Comparison of ENCODE assay signal across 11 cellular contexts in genomic region chr17:82334204-82334621, GRCh38. TPM values are rescaled to one million over a fixed set of nuclear protein-coding genes. Genes with fewer than 3 reads are reported as not detected.
DNase-seq lines count a peak whose midpoint lies in the region; ATAC-seq, FAIRE-seq and TF ChIP-seq lines count a peak whose summit lies in the region.
"Had no signal": no experiment of that assay in that cellular context is flagged by ENCODE, and none has a peak within 500 bp of the region (broad histone marks: within the 10 kb centered on the region; RNA-seq: fewer than 3 reads in every experiment).

No MANE protein-coding gene starts in this region.

- DNase-seq in heart right ventricle (no peak), cardiac septum (ENCODE audit: low spot score) (no peak), K562 (ENCODE audit: extremely low read depth in 1 of 4, low spot score in 3 of 4) (no peak), GM20000 (ENCODE audit: low spot score) (no peak), G401 (ENCODE audit: low spot score) (no peak)
- DNase-seq in effector CD8-positive, alpha-beta T cell (lab: John Stamatoyannopoulos, UW) = no peak
- DNase-seq: activated CD4-positive, alpha-beta T cell treated with anti-CD3 and anti-CD28 coated beads, Interleukin-2, amount 50 U/mL, for 48 hours; midbrain; NCI-H2081 treated with DMSO at 0.1 percent for 48 hours had no signal

- H3K4me3 ChIP-seq in heart right ventricle = peak overlapping the region; percentile 42 to 82 (median 58)
- H3K4me3 ChIP-seq in K562 = no peak overlapping the region
- peak overlapping the region; percentile 45 for H3K4me3 ChIP-seq in mucosa of stomach (ENCODE audit: low read length)
- peak overlapping the region; percentile 65 for H3K4me3 ChIP-seq in urinary bladder (ENCODE audit: low read depth, low read length)

- CTCF ChIA-PET in K562 (lab: Yijun Ruan, JAX; ENCODE audit: low intra/inter-chr PET ratio) = no interaction called here

- FAIRE-seq in K562 (lab: Jason Lieb, UNC) = no peak

- H3K9me3 ChIP-seq in heart right ventricle (no peaks in the 10 kb centered on the region), K562 (replicated peaks; ENCODE audit: control insufficient read depth, insufficient read depth, low read depth, low read length) (no peaks in the 10 kb centered on the region), mucosa of stomach (ENCODE audit: control insufficient read depth, low read length) (no peaks in the 10 kb centered on the region)

- no peaks in the 10 kb centered on the region for H4K20me1 ChIP-seq in K562 (replicated peaks; ENCODE audit: control insufficient read depth, insufficient read depth, low read length)

- TF ChIP-seq RAD21 in K562 (CRISPR knock-in tag; conservative IDR thresholded peaks at IDR 0.05 in 1 of 2, IDR thresholded peaks at IDR 0.05 in 1 of 2) = no peak

- ATAC-seq in heart right ventricle (peak in 1 of 8 donors; percentile 9), K562 (no peak)

- H3K36me3 ChIP-seq in heart right ventricle (no peaks in the 10 kb centered on the region), K562 (ENCODE audit: control insufficient read depth, insufficient read depth, low read length) (no peaks in the 10 kb centered on the region), mucosa of stomach (ENCODE audit: control insufficient read depth, insufficient read depth, low read length) (no peaks in the 10 kb centered on the region), urinary bladder (ENCODE audit: insufficient read depth) (no peaks in the 10 kb centered on the region)

- H3K27me3 ChIP-seq in heart right ventricle (peaks cover 0 to 40% (median 18%) of the 10 kb centered on the region in 7 donors), K562 (ENCODE audit: control insufficient read depth in 2 of 2, insufficient read depth in 2 of 2, low read length in 2 of 2) (no peaks in the 10 kb centered on the region), mucosa of stomach (ENCODE audit: control insufficient read depth, insufficient read depth, low read length) (peaks cover 2% of the 10 kb centered on the region)

- POLR2A ChIA-PET in K562 (lab: Yijun Ruan, JAX) = interaction anchor here (0.6 to 1.6 kb wide), 3 partner anchors 10 to 373 kb away, joined by 3 to 5 read pairs (median 4); partner anchors contain the start of gene NOTUM

- no peaks in the 10 kb centered on the region for H3K9me1 ChIP-seq in K562 (ENCODE audit: control insufficient read depth, insufficient read depth, low read length)

- no peak overlapping the region for H2AFZ ChIP-seq in K562 (ENCODE audit: low read depth, low read length)

- H3K4me1 ChIP-seq in heart right ventricle (peaks cover 19 to 66% (median 54%) of the 10 kb centered on the region in 9 donors), K562 (replicated peaks in 1 of 2; ENCODE audit: control insufficient read depth in 2 of 2, insufficient read depth in 2 of 2, low read length in 2 of 2) (peaks cover 44 to 95% of the 10 kb centered on the region in 2 experiments), mucosa of stomach (ENCODE audit: control insufficient read depth, insufficient read depth, low read length) (peaks cover 58% of the 10 kb centered on the region), urinary bladder (ENCODE audit: insufficient read depth) (no peaks in the 10 kb centered on the region)

- H3K4me2 ChIP-seq in K562 (ENCODE audit: insufficient read depth, low read length) = 0 out of 2 replicates have a peak overlapping the region, but pooled peaks have one; percentile 71

- no peak for TF ChIP-seq POLR2A in K562 (conservative IDR thresholded peaks at IDR 0.05)

- WGBS in heart right ventricle, 2 donors = 60 to 70% methylated on average over 23 to 25 of the region's 25 CpGs
- WGBS in K562 (ENCODE audit: insufficient coverage, low coverage, missing lambda C conversion rate) = 100% methylated on average over 11 of the region's 25 CpGs
- WGBS in urinary bladder = 65% methylated on average over 25 of the region's 25 CpGs

- in situ Hi-C loops in K562 (cut with MboI) (no loop called here), G401 (cut with HindIII; ENCODE audit: low sequenced_read_pairs) (no loop called here)

- H3K27ac ChIP-seq in heart right ventricle (peak overlapping the region in 9 of 10 donors; percentile 11 to 90 (median 67)), K562 (ENCODE audit: extremely low read depth, low read depth, low read length) (no peak overlapping the region), urinary bladder (ENCODE audit: low read depth) (no peak overlapping the region)

- no peak for TF ChIP-seq EP300 in K562 (IDR thresholded peaks at IDR 0.05; ENCODE audit: low read length)

- intact Hi-C loops in heart right ventricle (cut with DNase I) = no loop called here
- intact Hi-C loops in cardiac septum (cut with DNase I) = no loop called here
- intact Hi-C loops in K562 (cut with micrococcal nuclease) = no loop called here

- TF ChIP-seq CTCF in heart right ventricle (IDR thresholded peaks at IDR 0.05) = no peak
- TF ChIP-seq CTCF in K562 (IDR thresholded peaks at IDR 0.05 in 2 of 3, conservative IDR thresholded peaks at IDR 0.05 in 1 of 3; ENCODE audit: insufficient read depth in 2 of 3, low read depth in 1 of 3, low read length in 3 of 3) = no peak
- TF ChIP-seq CTCF in GM20000 (IDR thresholded peaks at IDR 0.05; ENCODE audit: extremely low read depth, missing control alignments) = no peak

- peaks cover 11% of the 10 kb centered on the region; the same call in 2 of the 3 replicates for H3K79me2 ChIP-seq in K562 (ENCODE audit: control insufficient read depth, insufficient read depth, low read length)

- no TSS peak for BruUV-seq in K562 (replicated peaks; lab: Mats Ljungman, UMichigan)

- peak overlapping the region in 1 of 2 experiments; percentile 88; a peak in 2 of 4 replicates for H3K9ac ChIP-seq in K562 (ENCODE audit: insufficient read depth in 1 of 2, low read depth in 2 of 2, low read length in 2 of 2)
- peak overlapping the region; percentile 81 for H3K9ac ChIP-seq in mucosa of stomach (ENCODE audit: low read length)

RNA-seq across cellular contexts. Expression of gene SECTM1, which starts 0.6 kb away (rescaled TPM):
- total RNA-seq in heart right ventricle = 10 to 100 TPM in 1 of 10 donors, 1 to 10 TPM in 9; 1.7 to 29.9 (median 3.9) TPM
- 1 to 10 TPM; 2.7 to 3.2 TPM for polyA plus RNA-seq in heart right ventricle
- 2.0 TPM for total RNA-seq in cardiac septum
- total RNA-seq in K562 (2011; cell fraction: chromatin; rRNA removed; ENCODE audit: low replicate concordance) = 0.86 TPM in 1 of 2 replicates, not detected in the other
- total RNA-seq in K562 (2011; cell fraction: nucleolus; rRNA removed) = 0.53 and 0.83 TPM in 2 replicates
- 0.99 TPM in 1 of 2 replicates, not detected in the other for total RNA-seq in K562 (2011; cell fraction: nucleoplasm; rRNA removed)
- total RNA-seq in K562 (2014; rRNA removed) = 0.18 TPM in 1 of 2 replicates, not detected in the other
- total RNA-seq in K562 (2014; rRNA removed; fragmentation: Illumina TruSeq; extraction: Trizol) = not detected in 2 replicates
- not detected in 2 replicates for total RNA-seq in K562 (2015; rRNA removed; fragmentation: Illumina TruSeq; extraction: Trizol)
- 0.11 TPM in 1 of 2 replicates, not detected in the other for total RNA-seq in K562 (2021)
- 0.19 and 0.46 TPM in 2 replicates for polyA plus RNA-seq in K562 (2011; rRNA removed)
- 0.35 and 1.1 TPM in 2 replicates for polyA plus RNA-seq in K562 (2011; cell fraction: cytosol; rRNA removed)
- 0.31 and 0.47 TPM in 2 replicates for polyA plus RNA-seq in K562 (2011; cell fraction: nucleus; rRNA removed)
- 0.36 and 0.57 TPM in 2 replicates for polyA plus RNA-seq in K562 (2012)
- 0.15 TPM in 1 of 2 replicates, not detected in the other for polyA plus RNA-seq in K562 (2014; fragmentation: Illumina TruSeq; extraction: Trizol)
- not detected for polyA plus RNA-seq in K562 (2014; fragmentation: Nextera tagmentation; extraction: Ambion mirVana)
- polyA plus RNA-seq in K562 (2014; rRNA removed) = not detected in 2 replicates
- 0.18 and 0.33 TPM in 2 replicates for polyA minus RNA-seq in K562 (2011; rRNA and poly(A)+ RNA removed)
- polyA minus RNA-seq in K562 (2011; cell fraction: cytosol; rRNA and poly(A)+ RNA removed) = not detected in 2 replicates
- 0.94 TPM in 1 of 2 replicates, not detected in the other for polyA minus RNA-seq in K562 (2011; cell fraction: nucleus; rRNA and poly(A)+ RNA removed)
- total RNA-seq in urinary bladder = 15.9 TPM
- polyA plus RNA-seq in urinary bladder = 19.2 TPM
- total RNA-seq in G401 (2014; rRNA removed; shearing (Covaris generic)) = 3.1 and 10.5 TPM in 2 replicates

RNA-seq across cellular contexts. Expression of gene CD7, which starts 16.8 kb away (rescaled TPM):
- total RNA-seq in heart right ventricle = 1 to 10 TPM in 2 of 10 donors, under 1 TPM in 7, not detected in 1; 0.15 to 6.0 (median 0.36) TPM
- polyA plus RNA-seq in heart right ventricle = under 1 TPM; 0.66 to 0.81 TPM
- 0.62 TPM for total RNA-seq in cardiac septum
- 0.44 TPM in 1 of 2 replicates, not detected in the other for total RNA-seq in K562 (2011; cell fraction: chromatin; rRNA removed; ENCODE audit: low replicate concordance)
- total RNA-seq in K562 (2011; cell fraction: nucleolus; rRNA removed) = 0.66 and 0.83 TPM in 2 replicates
- total RNA-seq in K562 (2011; cell fraction: nucleoplasm; rRNA removed) = 0.69 TPM in 1 of 2 replicates, not detected in the other
- not detected in 2 replicates for total RNA-seq in K562 (2014; rRNA removed)
- not detected in 2 replicates for total RNA-seq in K562 (2014; rRNA removed; fragmentation: Illumina TruSeq; extraction: Trizol)
- total RNA-seq in K562 (2015; rRNA removed; fragmentation: Illumina TruSeq; extraction: Trizol) = not detected in 2 replicates
- 0.18 and 0.35 TPM in 2 replicates for total RNA-seq in K562 (2021)
- polyA plus RNA-seq in K562 (2011; rRNA removed) = 0.21 and 0.85 TPM in 2 replicates
- polyA plus RNA-seq in K562 (2011; cell fraction: cytosol; rRNA removed) = 0.34 and 1.3 TPM in 2 replicates
- 0.88 and 1.2 TPM in 2 replicates for polyA plus RNA-seq in K562 (2011; cell fraction: nucleus; rRNA removed)
- polyA plus RNA-seq in K562 (2012) = 0.16 and 0.19 TPM in 2 replicates
- not detected in 2 replicates for polyA plus RNA-seq in K562 (2014; fragmentation: Illumina TruSeq; extraction: Trizol)
- not detected for polyA plus RNA-seq in K562 (2014; fragmentation: Nextera tagmentation; extraction: Ambion mirVana)
- polyA plus RNA-seq in K562 (2014; rRNA removed) = not detected in 2 replicates
- not detected in 2 replicates for polyA minus RNA-seq in K562 (2011; rRNA and poly(A)+ RNA removed)
- polyA minus RNA-seq in K562 (2011; cell fraction: cytosol; rRNA and poly(A)+ RNA removed) = 1.0 TPM in 1 of 2 replicates, not detected in the other
- polyA minus RNA-seq in K562 (2011; cell fraction: nucleus; rRNA and poly(A)+ RNA removed) = 0.27 TPM in 1 of 2 replicates, not detected in the other
- total RNA-seq in urinary bladder = 0.69 TPM
- polyA plus RNA-seq in urinary bladder = 3.7 TPM
- total RNA-seq in G401 (2014; rRNA removed; shearing (Covaris generic)) = 3.8 and 26.3 TPM in 2 replicates

RNA-seq across cellular contexts. Expression of gene TEX19, which starts 24.8 kb away (rescaled TPM):
- not detected for total RNA-seq in heart right ventricle
- not detected for polyA plus RNA-seq in heart right ventricle
- not detected for total RNA-seq in cardiac septum
- 1.0 and 1.2 TPM in 2 replicates for total RNA-seq in K562 (2011; cell fraction: chromatin; rRNA removed; ENCODE audit: low replicate concordance)
- total RNA-seq in K562 (2011; cell fraction: nucleolus; rRNA removed) = 1.2 TPM in 2 replicates
- total RNA-seq in K562 (2011; cell fraction: nucleoplasm; rRNA removed) = 1.0 and 1.8 TPM in 2 replicates
- total RNA-seq in K562 (2014; rRNA removed) = 1.6 and 2.4 TPM in 2 replicates
- total RNA-seq in K562 (2014; rRNA removed; fragmentation: Illumina TruSeq; extraction: Trizol) = 0.93 and 1.4 TPM in 2 replicates
- 1.6 and 2.0 TPM in 2 replicates for total RNA-seq in K562 (2015; rRNA removed; fragmentation: Illumina TruSeq; extraction: Trizol)
- 1.4 and 2.1 TPM in 2 replicates for total RNA-seq in K562 (2021)
- polyA plus RNA-seq in K562 (2011; rRNA removed) = 3.6 and 4.9 TPM in 2 replicates
- polyA plus RNA-seq in K562 (2011; cell fraction: cytosol; rRNA removed) = 4.1 and 5.7 TPM in 2 replicates
- 1.2 and 1.9 TPM in 2 replicates for polyA plus RNA-seq in K562 (2011; cell fraction: nucleus; rRNA removed)
- polyA plus RNA-seq in K562 (2012) = 2.0 and 5.3 TPM in 2 replicates
- polyA plus RNA-seq in K562 (2014; fragmentation: Illumina TruSeq; extraction: Trizol) = 1.9 and 2.3 TPM in 2 replicates
- under 1 TPM; 0.10 to 0.57 TPM for polyA plus RNA-seq in K562 (2014; fragmentation: Nextera tagmentation; extraction: Ambion mirVana)
- 1.9 and 2.2 TPM in 2 replicates for polyA plus RNA-seq in K562 (2014; rRNA removed)
- 2.4 and 2.7 TPM in 2 replicates for polyA minus RNA-seq in K562 (2011; rRNA and poly(A)+ RNA removed)
- 0.91 and 1.5 TPM in 2 replicates for polyA minus RNA-seq in K562 (2011; cell fraction: cytosol; rRNA and poly(A)+ RNA removed)
- polyA minus RNA-seq in K562 (2011; cell fraction: nucleus; rRNA and poly(A)+ RNA removed) = 0.13 and 0.56 TPM in 2 replicates
- not detected for total RNA-seq in urinary bladder
- polyA plus RNA-seq in urinary bladder = not detected
- total RNA-seq in G401 (2014; rRNA removed; shearing (Covaris generic)) = 5.5 and 5.7 TPM in 2 replicates

RNA-seq across cellular contexts. Expression of gene UTS2R, which starts 37.4 kb away (rescaled TPM):
- total RNA-seq in heart right ventricle (1 to 10 TPM in 7 of 10 donors, under 1 TPM in 3; 0.42 to 5.9 (median 1.4) TPM), cardiac septum (0.51 TPM), K562 (2014; rRNA removed) (not detected in 2 replicates), K562 (2014; rRNA removed; fragmentation: Illumina TruSeq; extraction: Trizol) (not detected in 2 replicates), K562 (2015; rRNA removed; fragmentation: Illumina TruSeq; extraction: Trizol) (not detected in 2 replicates), K562 (2021) (0.22 TPM in 1 of 2 replicates, not detected in the other), urinary bladder (not detected)
- polyA plus RNA-seq in heart right ventricle (under 1 TPM in 1 of 2 donors, not detected in 1; 0.04 TPM), K562 (2011; rRNA removed) (not detected in 2 replicates), K562 (2014; fragmentation: Illumina TruSeq; extraction: Trizol) (not detected in 2 replicates), K562 (2014; fragmentation: Nextera tagmentation; extraction: Ambion mirVana) (not detected), K562 (2014; rRNA removed) (not detected in 2 replicates), urinary bladder (not detected)
- not detected in 2 replicates for total RNA-seq in K562 (2011; cell fraction: chromatin; rRNA removed; ENCODE audit: low replicate concordance)
- total RNA-seq in K562 (2011; cell fraction: nucleolus; rRNA removed) = not detected in 2 replicates
- not detected in 2 replicates for total RNA-seq in K562 (2011; cell fraction: nucleoplasm; rRNA removed)
- polyA plus RNA-seq in K562 (2011; cell fraction: cytosol; rRNA removed) = not detected in 2 replicates
- polyA plus RNA-seq in K562 (2011; cell fraction: nucleus; rRNA removed) = 0.27 TPM in 1 of 2 replicates, not detected in the other
- polyA plus RNA-seq in K562 (2012) = not detected in 2 replicates
- polyA minus RNA-seq in K562 (2011; rRNA and poly(A)+ RNA removed) = not detected in 2 replicates
- not detected in 2 replicates for polyA minus RNA-seq in K562 (2011; cell fraction: cytosol; rRNA and poly(A)+ RNA removed)
- not detected in 2 replicates for polyA minus RNA-seq in K562 (2011; cell fraction: nucleus; rRNA and poly(A)+ RNA removed)
- total RNA-seq in G401 (2014; rRNA removed; shearing (Covaris generic)) = 1.5 TPM in 1 of 2 replicates, not detected in the other

Comparison
In these comparisons a context has a peak if more than half of its experiments do, and no peak if none do; other contexts are left out.
1. H3K27ac ChIP-seq: peak in heart right ventricle (9 of 10); none in K562 (single experiment) and urinary bladder (single experiment).